28 cellular contexts compared by ENCODE assay signal in genomic region chr1:188137221-188137620, GRCh38.
"Had no signal": no experiment of that assay in that cellular context is flagged by ENCODE, and none has a peak within 500 bp of the region (broad histone marks: within the 10 kb centered on the region; RNA-seq: fewer than 3 reads in every experiment).

No MANE protein-coding gene starts in this region.

- H3K27me3 Mint-ChIP-seq: naive B cell; natural killer cell treated with Interleukin-12 subunit alpha and Interleukin-12 subunit beta and Interleukin-15 and Interleukin-18, amount 100 ng/mL, for 72 hours had no signal

- H3K27ac ChIP-seq: dorsolateral prefrontal cortex, esophagus muscularis mucosa, neutrophil, prostate gland, right atrium auricular region, sigmoid colon, stomach, thyroid gland, vagina had no signal

- H3K9me3 ChIP-seq: neutrophil, prostate gland, right atrium auricular region, sigmoid colon, thyroid gland, vagina had no signal

- DNase-seq: cortex of kidney; dorsolateral prefrontal cortex; effector CD4-positive, alpha-beta T cell; endodermal cell; foreskin melanocyte; hypothalamus; immature natural killer cell; islet precursor cell; left ventricle myocardium superior; mesenchymal stem cell; mucosa of descending colon; naive B cell; sigmoid colon; stimulated activated CD4-positive, alpha-beta T cell treated with anti-CD3 and anti-CD28 coated beads, Interleukin-2, amount 100 ng/mL, for 24 hours; stimulated activated CD4-positive, alpha-beta T cell treated with anti-CD3 and anti-CD28 coated beads, Interleukin-4, amount 100 ng/mL, for 24 hours; stimulated activated naive CD4-positive, alpha-beta T cell treated with Interleukin-2 at 50 U/mL for 16 hours; stomach; thyroid gland; trophoblast cell had no signal

- H3K9me3 Mint-ChIP-seq: endodermal cell had no signal

- H3K36me3 Mint-ChIP-seq: immature natural killer cell; mesothelial cell of epicardium; naive B cell; natural killer cell treated with Interleukin-12 subunit alpha and Interleukin-12 subunit beta and Interleukin-15 and Interleukin-18, amount 100 ng/mL, for 72 hours; stimulated activated effector memory CD8-positive, alpha-beta T cell treated with anti-CD3 and anti-CD28 coated beads, Interleukin-12 subunit alpha, Interleukin-12 subunit beta, amount 100 ng/mL, for 72 hours had no signal

- H3K4me3 Mint-ChIP-seq: endodermal cell; immature natural killer cell; mesothelial cell of epicardium; naive B cell; natural killer cell treated with Interleukin-12 subunit alpha and Interleukin-12 subunit beta and Interleukin-15 and Interleukin-18, amount 100 ng/mL, for 72 hours; neural crest cell; stimulated activated effector memory CD8-positive, alpha-beta T cell treated with anti-CD3 and anti-CD28 coated beads, Interleukin-12 subunit alpha, Interleukin-12 subunit beta, amount 100 ng/mL, for 72 hours had no signal

- H3K4me3 ChIP-seq: dorsolateral prefrontal cortex, esophagus muscularis mucosa, mucosa of descending colon, prostate gland, right atrium auricular region, sigmoid colon, stomach, thyroid gland, vagina had no signal

- H3K27me3 ChIP-seq: dorsolateral prefrontal cortex, esophagus muscularis mucosa, neutrophil, right atrium auricular region, sigmoid colon, stomach, thyroid gland, vagina had no signal

- ATAC-seq: left ventricle myocardium superior; mucosa of descending colon; natural killer cell treated with Interleukin-12 subunit alpha and Interleukin-12 subunit beta and Interleukin-15 and Interleukin-18, amount 100 ng/mL, for 72 hours; stimulated activated effector memory CD8-positive, alpha-beta T cell treated with anti-CD3 and anti-CD28 coated beads, Interleukin-12 subunit alpha, Interleukin-12 subunit beta, amount 100 ng/mL, for 72 hours had no signal

- H3K27ac Mint-ChIP-seq: endodermal cell; immature natural killer cell; mesothelial cell of epicardium; naive B cell; natural killer cell treated with Interleukin-12 subunit alpha and Interleukin-12 subunit beta and Interleukin-15 and Interleukin-18, amount 100 ng/mL, for 72 hours; stimulated activated effector memory CD8-positive, alpha-beta T cell treated with anti-CD3 and anti-CD28 coated beads, Interleukin-12 subunit alpha, Interleukin-12 subunit beta, amount 100 ng/mL, for 72 hours had no signal

- H3K4me1 Mint-ChIP-seq: endodermal cell; immature natural killer cell; mesothelial cell of epicardium; naive B cell; neural crest cell; stimulated activated effector memory CD8-positive, alpha-beta T cell treated with anti-CD3 and anti-CD28 coated beads, Interleukin-12 subunit alpha, Interleukin-12 subunit beta, amount 100 ng/mL, for 72 hours had no signal

- H3K4me1 ChIP-seq: esophagus muscularis mucosa, prostate gland, right atrium auricular region, sigmoid colon, stomach, thyroid gland, vagina had no signal

- H3K36me3 ChIP-seq: esophagus muscularis mucosa, neutrophil, prostate gland, right atrium auricular region, sigmoid colon, stomach, thyroid gland, vagina had no signal
